Comparison of ENCODE assay signal across 9 cellular contexts in genomic region chr2:66439291-66440010, GRCh38. TPM values are rescaled to one million over a fixed set of nuclear protein-coding genes. Genes with fewer than 3 reads are reported as not detected.
DNase-seq lines count a peak whose midpoint lies in the region; ATAC-seq and TF ChIP-seq lines count a peak whose summit lies in the region.
"Had no signal": no experiment of that assay in that cellular context is flagged by ENCODE, and none has a peak within 500 bp of the region (broad histone marks: within the 10 kb centered on the region; RNA-seq: fewer than 3 reads in every experiment).

No MANE protein-coding gene starts in this region.

- H3K4me1 Mint-ChIP-seq in dendritic cell treated with granulocyte-macrophage colony-stimulating factor and Interleukin-4, amounts not matched to agents 40 ng/mL and 50 ng/mL, for 4 days (ENCODE audit: low read depth): peaks cover 54% of the 10 kb centered on the region

- peak overlapping the region; percentile 0 to 86 (median 68) for H3K9ac ChIP-seq in subcutaneous abdominal adipose tissue (ENCODE audit: low read length in 5 of 5)

- ATAC-seq in lower lobe of right lung (no peak), GM19452 (IDR thresholded peaks at IDR 0.05; ENCODE audit: unreplicated experiment) (no peak)

- no peaks in the 10 kb centered on the region for H3K9me3 Mint-ChIP-seq in dendritic cell treated with granulocyte-macrophage colony-stimulating factor and Interleukin-4, amounts not matched to agents 40 ng/mL and 50 ng/mL, for 4 days

- TF ChIP-seq CTCF in lower lobe of right lung (IDR thresholded peaks at IDR 0.05): no peak

- peaks cover 11% of the 10 kb centered on the region for H3K36me3 ChIP-seq in lower lobe of right lung
- H3K36me3 ChIP-seq in subcutaneous abdominal adipose tissue (ENCODE audit: control insufficient read depth in 5 of 5, insufficient read depth in 5 of 5, low read length in 5 of 5): no peaks in the 10 kb centered on the region

- H3K27me3 ChIP-seq in lower lobe of right lung (ENCODE audit: low read depth): peaks cover 36% of the 10 kb centered on the region
- H3K27me3 ChIP-seq in subcutaneous abdominal adipose tissue (ENCODE audit: control insufficient read depth in 5 of 5, insufficient read depth in 4 of 5, low read length in 5 of 5): peaks cover 0 to 17% (median 7%) of the 10 kb centered on the region in 5 donors

- intact Hi-C loops in dendritic cell treated with granulocyte-macrophage colony-stimulating factor and Interleukin-4, amounts not matched to agents 40 ng/mL and 50 ng/mL, for 4 days (cut with micrococcal nuclease): loop anchor here (5.0 to 10.0 kb wide), 2 partner anchors 138 to 955 kb away; partner anchors contain the start of gene ETAA1
- intact Hi-C loops in lower lobe of right lung (cut with DNase I): loop anchor here (10.0 kb wide), 1 partner anchor 135 kb away; no protein-coding TSS in a partner anchor

- H3K36me3 Mint-ChIP-seq in dendritic cell treated with granulocyte-macrophage colony-stimulating factor and Interleukin-4, amounts not matched to agents 40 ng/mL and 50 ng/mL, for 4 days (ENCODE audit: low read depth): no peaks in the 10 kb centered on the region

- no peak for TF ChIP-seq EP300 in Ishikawa (IDR thresholded peaks at IDR 0.05; ENCODE audit: borderline replicate concordance)

- H3K9me3 ChIP-seq in lower lobe of right lung (no peaks in the 10 kb centered on the region), subcutaneous abdominal adipose tissue (ENCODE audit: control insufficient read depth in 5 of 5, low read length in 5 of 5) (no peaks in the 10 kb centered on the region)

- H3K27me3 Mint-ChIP-seq in dendritic cell treated with granulocyte-macrophage colony-stimulating factor and Interleukin-4, amounts not matched to agents 40 ng/mL and 50 ng/mL, for 4 days: peaks cover 86% of the 10 kb centered on the region

- H3K4me3 Mint-ChIP-seq in dendritic cell treated with granulocyte-macrophage colony-stimulating factor and Interleukin-4, amounts not matched to agents 40 ng/mL and 50 ng/mL, for 4 days: peak overlapping the region; percentile 51

- H3K4me1 ChIP-seq in lower lobe of right lung (peaks cover 11% of the 10 kb centered on the region), subcutaneous abdominal adipose tissue (ENCODE audit: control insufficient read depth in 5 of 5, insufficient read depth in 5 of 5, low read length in 5 of 5) (peaks cover 0 to 76% (median 62%) of the 10 kb centered on the region in 5 donors)

- H3K4me3 ChIP-seq in lower lobe of right lung: peak overlapping the region; percentile 71
- H3K4me3 ChIP-seq in subcutaneous abdominal adipose tissue (ENCODE audit: low read depth in 1 of 5, low read length in 5 of 5): peak overlapping the region; percentile 79 to 93 (median 86)

- DNase-seq in lower lobe of right lung (peak; percentile 45), MV-4-11 (lab: John Stamatoyannopoulos, UW) (no peak), AG08396 (ENCODE audit: low spot score) (no peak), NCI-H1105 treated with DMSO at 0.1 percent for 48 hours (lab: John Stamatoyannopoulos, UW) (no peak)
- DNase-seq: cortex of kidney had no signal

- H3K27ac Mint-ChIP-seq in dendritic cell treated with granulocyte-macrophage colony-stimulating factor and Interleukin-4, amounts not matched to agents 40 ng/mL and 50 ng/mL, for 4 days: no peak overlapping the region

- TF ChIP-seq RAD21 in Ishikawa (IDR thresholded peaks at IDR 0.05; ENCODE audit: low read depth): no peak

- H3K27ac ChIP-seq in lower lobe of right lung (peak overlapping the region; percentile 91), subcutaneous abdominal adipose tissue (ENCODE audit: low read depth, low read length) (peak overlapping the region; percentile 90)

TF ChIP-seq in Ishikawa, 13 proteins besides CTCF, POLR2A, EP300 and RAD21:
- TF ChIP-seq TCF12 (IDR thresholded peaks at IDR 0.05; ENCODE audit: low read depth) (no peak), TAF1 (IDR thresholded peaks at IDR 0.05; ENCODE audit: low read depth) (peak; percentile 6; the same call in 1 of the 2 replicates), CREB1 (IDR thresholded peaks at IDR 0.05; ENCODE audit: low read depth) (no peak), MAX (IDR thresholded peaks at IDR 0.05) (no peak), YY1 (IDR thresholded peaks at IDR 0.05; ENCODE audit: low read depth) (peak; percentile 64; the same call in 1 of the 2 replicates)

RNA-seq across cellular contexts. Expression of gene MEIS1, which starts 4.5 kb away (rescaled TPM):
- 54.7 TPM for total RNA-seq in lower lobe of right lung
